ENCODE assay signal across 22 cellular contexts in genomic region chr4:3237711-3238560, GRCh38. TPM values are rescaled to one million over a fixed set of nuclear protein-coding genes. Genes with fewer than 3 reads are reported as not detected.
"Had no signal": no experiment of that assay in that cellular context is flagged by ENCODE, and none has a peak within 500 bp of the region (broad histone marks: within the 10 kb centered on the region; RNA-seq: fewer than 3 reads in every experiment).

No MANE protein-coding gene starts in this region.

- H3K4me1 ChIP-seq: tibial artery had no signal

- FAIRE-seq: keratinocyte, TTC549 had no signal

- H3K4me1 Mint-ChIP-seq: activated B cell treated with CpG ODN at 0.5 μM for 24 hours had no signal

- H3K4me3 Mint-ChIP-seq: activated B cell treated with CpG ODN at 0.5 μM for 24 hours; activated CD4-positive, alpha-beta T cell treated with anti-CD3 and anti-CD28 coated beads, Interleukin-2, amount 10 ng/mL, durations not matched to agents 24 days and 14 days; activated CD8-positive, alpha-beta T cell treated with anti-CD3 and anti-CD28 coated beads, Interleukin-2, amount 10 ng/mL, durations not matched to agents 7 days and 5 days; activated naive CD8-positive, alpha-beta T cell; naive B cell; stimulated activated effector memory CD8-positive, alpha-beta T cell treated with anti-CD3 and anti-CD28 coated beads, Interleukin-12 subunit alpha, Interleukin-12 subunit beta, amount 100 ng/mL, for 72 hours had no signal

- H3K27ac Mint-ChIP-seq: activated B cell treated with CpG ODN at 0.5 μM for 24 hours; activated CD4-positive, alpha-beta T cell treated with anti-CD3 and anti-CD28 coated beads, Interleukin-2, amount 10 ng/mL, durations not matched to agents 24 days and 14 days; activated CD8-positive, alpha-beta T cell treated with anti-CD3 and anti-CD28 coated beads, Interleukin-2, amount 10 ng/mL, durations not matched to agents 7 days and 5 days; activated naive CD8-positive, alpha-beta T cell; stimulated activated effector memory CD8-positive, alpha-beta T cell treated with anti-CD3 and anti-CD28 coated beads, Interleukin-12 subunit alpha, Interleukin-12 subunit beta, amount 100 ng/mL, for 72 hours had no signal

- ATAC-seq: activated CD8-positive, alpha-beta T cell treated with anti-CD3 and anti-CD28 coated beads, Interleukin-2, amount 10 ng/mL, durations not matched to agents 7 days and 5 days; stimulated activated effector memory CD8-positive, alpha-beta T cell treated with anti-CD3 and anti-CD28 coated beads, Interleukin-12 subunit alpha, Interleukin-12 subunit beta, amount 100 ng/mL, for 72 hours had no signal

- H3K4me3 ChIP-seq: left ventricle myocardium inferior, tibial artery, uterus had no signal

- H3K9me3 ChIP-seq: left ventricle myocardium inferior, neutrophil, tibial artery, uterus had no signal

- H3K27ac ChIP-seq: brain microvascular endothelial cell, epithelial cell of prostate, left ventricle myocardium inferior, neutrophil, tibial artery, uterus had no signal

- H3K27me3 Mint-ChIP-seq: activated B cell treated with CpG ODN at 0.5 μM for 24 hours; activated CD4-positive, alpha-beta T cell treated with anti-CD3 and anti-CD28 coated beads, Interleukin-2, amount 10 ng/mL, durations not matched to agents 24 days and 14 days; activated naive CD8-positive, alpha-beta T cell; naive B cell had no signal

- DNase-seq: activated B cell treated with CpG ODN at 0.5 μM for 24 hours; activated CD4-positive, alpha-beta T cell treated with anti-CD3 and anti-CD28 coated beads, Interleukin-2, amount 10 ng/mL, durations not matched to agents 24 days and 14 days; activated CD8-positive, alpha-beta memory T cell treated with anti-CD3 and anti-CD28 coated beads, Interleukin-2, amount 50 U/mL, for 4 hours; activated CD8-positive, alpha-beta T cell treated with anti-CD3 and anti-CD28 coated beads, Interleukin-2, amount 10 ng/mL, durations not matched to agents 7 days and 5 days; activated effector memory CD4-positive, alpha-beta T cell treated with anti-CD3 and anti-CD28 coated beads, Interleukin-2, amount 50 U/mL, for 16 hours; activated T-cell treated with anti-CD3 and anti-CD28 coated beads, Interleukin-2, amount 50 U/mL, for 48 hours; brain microvascular endothelial cell; effector memory CD4-positive, alpha-beta T cell; foreskin melanocyte; head of caudate nucleus; left ventricle myocardium inferior; naive B cell; retina; tibial artery; uterus had no signal

- H3K36me3 ChIP-seq: uterus had no signal

- H3K9me3 Mint-ChIP-seq: activated B cell treated with CpG ODN at 0.5 μM for 24 hours; activated CD4-positive, alpha-beta T cell treated with anti-CD3 and anti-CD28 coated beads, Interleukin-2, amount 10 ng/mL, durations not matched to agents 24 days and 14 days; naive B cell; stimulated activated effector memory CD8-positive, alpha-beta T cell treated with anti-CD3 and anti-CD28 coated beads, Interleukin-12 subunit alpha, Interleukin-12 subunit beta, amount 100 ng/mL, for 72 hours had no signal

- H3K27me3 ChIP-seq: brain microvascular endothelial cell, neutrophil, tibial artery, uterus had no signal

RNA-seq across cellular contexts. Expression of gene MSANTD1, which starts 11.0 kb away (rescaled TPM):
- polyA plus RNA-seq: fibroblast of lung, keratinocyte had no signal
